Comparison of ENCODE assay signal across 8 cellular contexts in genomic region chr18:76643199-76643598, GRCh38.
"Had no signal": no experiment of that assay in that cellular context is flagged by ENCODE, and none has a peak within 500 bp of the region (broad histone marks: within the 10 kb centered on the region; RNA-seq: fewer than 3 reads in every experiment).

No MANE protein-coding gene starts in this region.

- DNase-seq: H9, HCEC 1CT, IMR-90 had no signal

- H3K4me1 Mint-ChIP-seq: H9 had no signal

- FAIRE-seq: H1, H54, HTR-8/SVneo, K562 had no signal

- H3K4me2 ChIP-seq: GM23338 had no signal

- H3K4me3 ChIP-seq: GM23338, K562 had no signal

- H2AFZ ChIP-seq: GM23338 had no signal

- H3K27ac Mint-ChIP-seq: GM23338, H9 had no signal

- ATAC-seq: GM23338, K562 had no signal

- H3K9me3 Mint-ChIP-seq: GM23338 had no signal

- H3K4me3 Mint-ChIP-seq: GM23338, H9 had no signal
